Comparison of ENCODE assay signal across 21 cellular contexts in genomic region chr1:226337294-226337870, GRCh38. TPM values are rescaled to one million over a fixed set of nuclear protein-coding genes. Genes with fewer than 3 reads are reported as not detected.
DNase-seq lines count a peak whose midpoint lies in the region; ATAC-seq and TF ChIP-seq lines count a peak whose summit lies in the region.
"Had no signal": no experiment of that assay in that cellular context is flagged by ENCODE, and none has a peak within 500 bp of the region (broad histone marks: within the 10 kb centered on the region; RNA-seq: fewer than 3 reads in every experiment).

No MANE protein-coding gene starts in this region.

- no peak overlapping the region for H3K27ac ChIP-seq in GM23248
- H3K27ac ChIP-seq in ascending aorta: no peak overlapping the region
- H3K27ac ChIP-seq: HL-60, Peyer's patch had no signal

- peak overlapping the region; percentile 32 for H3K27ac Mint-ChIP-seq in activated CD4-positive, alpha-beta T cell treated with anti-CD3 and anti-CD28 coated beads for 36 hours
- no peak overlapping the region for H3K27ac Mint-ChIP-seq in activated CD4-positive, alpha-beta T cell treated with anti-CD3 and anti-CD28 coated beads, Interleukin-2, amount 10 ng/mL, durations not matched to agents 24 days and 14 days
- peak overlapping the region; percentile 80 for H3K27ac Mint-ChIP-seq in activated naive CD4-positive, alpha-beta T cell treated with anti-CD3 and anti-CD28 coated beads for 36 hours
- peak overlapping the region; percentile 84 for H3K27ac Mint-ChIP-seq in activated T-helper 17 cell treated with anti-CD3 and anti-CD28 coated beads, Interleukin-2, amount 50 U/mL, for 72 hours
- H3K27ac Mint-ChIP-seq: CD14-positive monocyte, H9 had no signal

- H3K9ac ChIP-seq in GM23248: no peak overlapping the region

- H3K36me3 ChIP-seq in GM23248 (ENCODE audit: low read depth) (no peaks in the 10 kb centered on the region), ascending aorta (no peaks in the 10 kb centered on the region)
- H3K36me3 ChIP-seq: Peyer's patch had no signal

- intact Hi-C loops in activated CD4-positive, alpha-beta T cell treated with anti-CD3 and anti-CD28 coated beads for 36 hours (cut with DNase I, micrococcal nuclease): no loop called here
- intact Hi-C loops in activated CD4-positive, alpha-beta T cell treated with anti-CD3 and anti-CD28 coated beads, Interleukin-2, amount 10 ng/mL, durations not matched to agents 24 days and 14 days (cut with micrococcal nuclease): no loop called here
- intact Hi-C loops in activated naive CD4-positive, alpha-beta T cell treated with anti-CD3 and anti-CD28 coated beads for 36 hours (cut with micrococcal nuclease): loop anchor here (10.0 kb wide), 2 partner anchors 113 to 273 kb away; partner anchors contain the start of genes H3-3A and MIXL1
- intact Hi-C loops in ascending aorta (cut with DNase I): no loop called here

- 0 out of 2 replicates have a peak, but pooled peaks cover 5% of the 10 kb centered on the region for H3K4me1 ChIP-seq in GM23248 (ENCODE audit: insufficient read depth)
- no peaks in the 10 kb centered on the region for H3K4me1 ChIP-seq in ascending aorta
- H3K4me1 ChIP-seq: Peyer's patch had no signal

- POLR2A ChIA-PET in activated CD4-positive, alpha-beta T cell treated with anti-CD3 and anti-CD28 coated beads for 36 hours (lab: Charles Lee): interaction anchor here (1.1 kb wide), 1 partner anchor 66 kb away, joined by 4 read pairs; no protein-coding TSS in a partner anchor

- no peaks in the 10 kb centered on the region for H4K20me1 ChIP-seq in GM23248 (ENCODE audit: insufficient read depth)

- H3K9me3 Mint-ChIP-seq in activated CD4-positive, alpha-beta T cell treated with anti-CD3 and anti-CD28 coated beads for 36 hours (ENCODE audit: low read depth): peaks cover 9% of the 10 kb centered on the region
- H3K9me3 Mint-ChIP-seq in activated CD4-positive, alpha-beta T cell treated with anti-CD3 and anti-CD28 coated beads, Interleukin-2, amount 10 ng/mL, durations not matched to agents 24 days and 14 days: peaks cover 11% of the 10 kb centered on the region
- H3K9me3 Mint-ChIP-seq in activated naive CD4-positive, alpha-beta T cell treated with anti-CD3 and anti-CD28 coated beads for 36 hours: peaks cover 7% of the 10 kb centered on the region
- peaks cover 4% of the 10 kb centered on the region for H3K9me3 Mint-ChIP-seq in activated T-helper 17 cell treated with anti-CD3 and anti-CD28 coated beads, Interleukin-2, amount 50 U/mL, for 72 hours

- no peaks in the 10 kb centered on the region for H3K9me2 ChIP-seq in GM23248 (ENCODE audit: insufficient read depth)

- no peak overlapping the region for H3K4me3 Mint-ChIP-seq in activated CD4-positive, alpha-beta T cell treated with anti-CD3 and anti-CD28 coated beads for 36 hours
- no peak overlapping the region for H3K4me3 Mint-ChIP-seq in activated CD4-positive, alpha-beta T cell treated with anti-CD3 and anti-CD28 coated beads, Interleukin-2, amount 10 ng/mL, durations not matched to agents 24 days and 14 days
- H3K4me3 Mint-ChIP-seq in activated naive CD4-positive, alpha-beta T cell treated with anti-CD3 and anti-CD28 coated beads for 36 hours: no peak overlapping the region
- peak overlapping the region; percentile 58 for H3K4me3 Mint-ChIP-seq in activated T-helper 17 cell treated with anti-CD3 and anti-CD28 coated beads, Interleukin-2, amount 50 U/mL, for 72 hours
- H3K4me3 Mint-ChIP-seq: CD14-positive monocyte, H9 had no signal

- no peaks in the 10 kb centered on the region for H3K79me2 ChIP-seq in GM23248 (ENCODE audit: insufficient read depth)

- H3K4me1 Mint-ChIP-seq in activated CD4-positive, alpha-beta T cell treated with anti-CD3 and anti-CD28 coated beads for 36 hours: peaks cover 17% of the 10 kb centered on the region
- H3K4me1 Mint-ChIP-seq in activated CD4-positive, alpha-beta T cell treated with anti-CD3 and anti-CD28 coated beads, Interleukin-2, amount 10 ng/mL, durations not matched to agents 24 days and 14 days: peaks cover 8% of the 10 kb centered on the region
- peaks cover 14% of the 10 kb centered on the region for H3K4me1 Mint-ChIP-seq in activated naive CD4-positive, alpha-beta T cell treated with anti-CD3 and anti-CD28 coated beads for 36 hours (ENCODE audit: low read depth)
- H3K4me1 Mint-ChIP-seq in activated T-helper 17 cell treated with anti-CD3 and anti-CD28 coated beads, Interleukin-2, amount 50 U/mL, for 72 hours: peaks cover 18% of the 10 kb centered on the region

- no peak overlapping the region for H3K4me3 ChIP-seq in GM23248
- no peak overlapping the region for H3K4me3 ChIP-seq in ascending aorta
- H3K4me3 ChIP-seq: Peyer's patch had no signal

- TF ChIP-seq CTCF in ascending aorta (IDR thresholded peaks at IDR 0.05): no peak

- H3K9me3 ChIP-seq in GM23248 (ENCODE audit: low read depth) (no peaks in the 10 kb centered on the region), ascending aorta (no peaks in the 10 kb centered on the region)
- H3K9me3 ChIP-seq: Peyer's patch had no signal

- H3K36me3 Mint-ChIP-seq in activated CD4-positive, alpha-beta T cell treated with anti-CD3 and anti-CD28 coated beads for 36 hours (ENCODE audit: low read depth): no peaks in the 10 kb centered on the region
- H3K36me3 Mint-ChIP-seq in activated CD4-positive, alpha-beta T cell treated with anti-CD3 and anti-CD28 coated beads, Interleukin-2, amount 10 ng/mL, durations not matched to agents 24 days and 14 days (ENCODE audit: low read depth): no peaks in the 10 kb centered on the region
- peaks cover 2% of the 10 kb centered on the region for H3K36me3 Mint-ChIP-seq in activated naive CD4-positive, alpha-beta T cell treated with anti-CD3 and anti-CD28 coated beads for 36 hours (ENCODE audit: low read depth)
- no peaks in the 10 kb centered on the region for H3K36me3 Mint-ChIP-seq in activated T-helper 17 cell treated with anti-CD3 and anti-CD28 coated beads, Interleukin-2, amount 50 U/mL, for 72 hours (ENCODE audit: low read depth)
- H3K36me3 Mint-ChIP-seq: CD14-positive monocyte had no signal

- H2AFZ ChIP-seq in GM23248: no peak overlapping the region

- H3K4me2 ChIP-seq in GM23248 (ENCODE audit: unreplicated experiment): no peak overlapping the region

- peaks cover 6% of the 10 kb centered on the region for H3K27me3 Mint-ChIP-seq in activated CD4-positive, alpha-beta T cell treated with anti-CD3 and anti-CD28 coated beads for 36 hours
- peaks cover 6% of the 10 kb centered on the region for H3K27me3 Mint-ChIP-seq in activated CD4-positive, alpha-beta T cell treated with anti-CD3 and anti-CD28 coated beads, Interleukin-2, amount 10 ng/mL, durations not matched to agents 24 days and 14 days
- H3K27me3 Mint-ChIP-seq in activated naive CD4-positive, alpha-beta T cell treated with anti-CD3 and anti-CD28 coated beads for 36 hours (ENCODE audit: low read depth): peaks cover 6% of the 10 kb centered on the region
- H3K27me3 Mint-ChIP-seq in activated T-helper 17 cell treated with anti-CD3 and anti-CD28 coated beads, Interleukin-2, amount 50 U/mL, for 72 hours: peaks cover 6% of the 10 kb centered on the region

- in situ Hi-C loops in GM23248 (cut with MboI): no loop called here

- CTCF ChIA-PET in activated CD4-positive, alpha-beta T cell treated with anti-CD3 and anti-CD28 coated beads for 36 hours (lab: Charles Lee): interaction anchor here (1.0 to 1.3 kb wide), 3 partner anchors 28 to 214 kb away, joined by 3 to 6 read pairs (median 3); partner anchors contain the start of gene LIN9
- CTCF ChIA-PET in activated naive CD4-positive, alpha-beta T cell treated with anti-CD3 and anti-CD28 coated beads for 36 hours (lab: Charles Lee): interaction anchor here (1.4 kb wide), 1 partner anchor 212 kb away, joined by 6 read pairs; no protein-coding TSS in a partner anchor

- peak; percentile 24 for DNase-seq in activated CD4-positive, alpha-beta T cell treated with anti-CD3 and anti-CD28 coated beads for 36 hours
- DNase-seq in activated CD4-positive, alpha-beta T cell treated with anti-CD3 and anti-CD28 coated beads, Interleukin-2, amount 10 ng/mL, durations not matched to agents 24 days and 14 days: no peak
- peak; percentile 31 for DNase-seq in activated naive CD4-positive, alpha-beta T cell treated with anti-CD3 and anti-CD28 coated beads for 36 hours
- DNase-seq in activated naive CD4-positive, alpha-beta T cell (lab: John Stamatoyannopoulos, UW): no peak
- peak; percentile 17 for DNase-seq in GM23248
- no peak for DNase-seq in ascending aorta (ENCODE audit: low spot score in 2 of 2)
- DNase-seq: 8988T, DMS79, H9, Kasumi-1, MM.1S, NCI-H1092, NCI-H1436 treated with DMSO at 0.1 percent for 48 hours, NCI-H2029 treated with DMSO at 0.1 percent for 48 hours, NCI-H2171, NCI-H526, Peyer's patch had no signal

- no peaks in the 10 kb centered on the region for H3F3A ChIP-seq in GM23248 (ENCODE audit: insufficient read depth)

- no peaks in the 10 kb centered on the region for H3K27me3 ChIP-seq in GM23248 (replicated peaks; ENCODE audit: insufficient read depth)
- H3K27me3 ChIP-seq in ascending aorta: no peaks in the 10 kb centered on the region
- H3K27me3 ChIP-seq: Peyer's patch had no signal

- peak; percentile 59 for ATAC-seq in activated CD4-positive, alpha-beta T cell treated with anti-CD3 and anti-CD28 coated beads for 36 hours
- ATAC-seq in activated T-helper 17 cell treated with anti-CD3 and anti-CD28 coated beads, Interleukin-2, amount 50 U/mL, for 72 hours (replicated peaks): peak; percentile 74
- no peak for ATAC-seq in GM18907 (IDR thresholded peaks at IDR 0.05; ENCODE audit: unreplicated experiment)

- 46 to 49% methylated on average over 8 of the region's 8 CpGs for WGBS in GM23248 (ENCODE audit: low coverage in 1 of 2, low lambda C conversion rate in 2 of 2, missing lambda C conversion rate in 2 of 2), 2 experiments

RNA-seq across cellular contexts. Expression of gene LIN9, which starts 28.4 kb away (rescaled TPM):
- 10 to 100 TPM; 10.6 TPM for total RNA-seq in activated CD4-positive, alpha-beta T cell treated with anti-CD3 and anti-CD28 coated beads for 36 hours
- total RNA-seq in activated CD4-positive, alpha-beta T cell treated with anti-CD3 and anti-CD28 coated beads, Interleukin-2, amount 10 ng/mL, durations not matched to agents 24 days and 14 days: 10.5 and 13.8 TPM in 2 replicates
- total RNA-seq in activated naive CD4-positive, alpha-beta T cell treated with anti-CD3 and anti-CD28 coated beads for 36 hours: 1 to 10 TPM; 7.7 to 9.5 TPM
- total RNA-seq in GM23248 (2014; rRNA removed; shearing (Covaris generic)): 2.8 and 4.0 TPM in 2 replicates
- 3.9 and 4.7 TPM in 2 replicates for polyA plus RNA-seq in GM23248 (2016; fragmentation: Nextera tagmentation; extraction: Ambion mirVana)
- 10 to 100 TPM in 1 of 2 donors, 1 to 10 TPM in 1; 5.5 to 10.3 TPM for total RNA-seq in activated T-helper 17 cell treated with anti-CD3 and anti-CD28 coated beads, Interleukin-2, amount 50 U/mL, for 72 hours
- 0.43 TPM for total RNA-seq in ascending aorta

Comparison
In these comparisons a context has a peak if more than half of its experiments do, and no peak if none do; other contexts are left out.
1. DNase-seq: peak in activated CD4-positive, alpha-beta T cell treated with anti-CD3 and anti-CD28 coated beads for 36 hours (single experiment), activated naive CD4-positive, alpha-beta T cell treated with anti-CD3 and anti-CD28 coated beads for 36 hours (single experiment) and GM23248 (single experiment); none in activated CD4-positive, alpha-beta T cell treated with anti-CD3 and anti-CD28 coated beads, Interleukin-2, amount 10 ng/mL, durations not matched to agents 24 days and 14 days (single experiment), activated naive CD4-positive, alpha-beta T cell (0 of 4) and ascending aorta (0 of 2).